ENCODE assay signal across 16 cellular contexts in the genomic region with DNA sequence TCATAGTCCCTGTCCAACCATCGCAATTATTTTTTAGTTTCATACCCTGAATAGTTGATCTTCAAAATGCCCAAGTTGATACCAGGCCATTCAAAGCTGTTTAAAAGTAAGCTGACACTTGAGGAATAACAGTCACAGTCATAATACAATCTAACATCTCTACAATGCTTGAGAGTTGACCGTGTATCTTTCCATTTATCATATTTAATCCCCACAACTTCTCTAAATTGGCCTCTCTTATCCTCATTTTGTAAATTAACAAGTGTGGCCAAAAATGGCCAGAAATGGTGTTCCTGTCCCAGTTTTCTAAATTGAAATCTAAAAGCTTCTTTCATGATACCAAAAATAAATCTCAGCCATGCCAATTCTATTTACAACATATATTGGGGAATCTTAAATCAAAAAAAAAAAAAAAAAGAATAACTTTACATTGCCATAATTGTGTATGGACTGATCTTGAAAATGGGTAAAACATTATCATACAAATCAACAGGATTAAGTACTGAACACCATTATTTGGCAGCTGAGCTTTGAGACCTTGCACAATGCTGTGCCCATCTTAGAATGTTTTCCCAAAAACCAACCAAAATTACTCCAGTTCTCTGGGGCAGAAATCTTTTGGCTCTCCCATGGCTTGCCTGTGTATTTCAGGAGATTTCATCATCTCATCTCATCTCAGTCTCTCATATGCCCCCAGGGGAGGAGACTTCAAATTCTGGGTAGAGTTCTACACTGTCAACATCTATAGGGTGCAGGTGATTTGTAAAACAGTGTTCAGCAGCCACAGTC.
DNase-seq lines count a peak whose midpoint lies in the region; ATAC-seq and TF ChIP-seq lines count a peak whose summit lies in the region.
"Had no signal": no experiment of that assay in that cellular context is flagged by ENCODE, and none has a peak within 500 bp of the region (broad histone marks: within the 10 kb centered on the region; RNA-seq: fewer than 3 reads in every experiment).

No MANE protein-coding gene starts in this region.

- no peak overlapping the region for H3K9ac ChIP-seq in HCT116 (ENCODE audit: low read length)

- no peak overlapping the region for H3K4me2 ChIP-seq in HCT116 (ENCODE audit: low read length)

- ATAC-seq in HCT116: no peak
- ATAC-seq in activated T-helper 17 cell treated with anti-CD3 and anti-CD28 coated beads, Interleukin-2, amount 50 U/mL, for 72 hours (replicated peaks): no peak
- ATAC-seq: foreskin keratinocyte, upper lobe of right lung had no signal

- H3K4me3 Mint-ChIP-seq in activated T-helper 17 cell treated with anti-CD3 and anti-CD28 coated beads, Interleukin-2, amount 50 U/mL, for 72 hours: no peak overlapping the region
- H3K4me3 Mint-ChIP-seq: dendritic cell treated with granulocyte-macrophage colony-stimulating factor and Interleukin-4, amounts not matched to agents 40 ng/mL and 50 ng/mL, for 4 days; IgD-negative memory B cell; neural crest cell had no signal

- POLR2A ChIA-PET in HCT116 (lab: Charles Lee): no interaction called here

- no TSS peak for BruUV-seq in HCT116 (replicated peaks; lab: Mats Ljungman, UMichigan)

- DNase-seq in NCI-H2107 treated with DMSO at 0.1 percent for 48 hours (lab: John Stamatoyannopoulos, UW; ENCODE audit: unreplicated experiment) (peak; percentile 19), NCI-H2107 (lab: John Stamatoyannopoulos, UW) (no peak), HCT116 (ENCODE audit: low read depth, low spot score) (no peak), myocyte (ENCODE audit: low read depth) (peak; percentile 22), foreskin melanocyte (no peak), HuH-7 (ENCODE audit: low spot score) (no peak)
- no peak for DNase-seq in effector CD4-positive, alpha-beta T cell
- DNase-seq: activated CD4-positive, alpha-beta T cell treated with anti-CD3 and anti-CD28 coated beads, Interleukin-2, amount 50 U/mL, for 1 hour; NCI-H1694 treated with DMSO at 0.1 percent for 48 hours; upper lobe of right lung had no signal

- no peaks in the 10 kb centered on the region for H3K79me2 ChIP-seq in HCT116 (ENCODE audit: insufficient read depth, low read length)

- peaks cover 0 to 3% of the 10 kb centered on the region in 2 experiments; a peak in 1 of 4 replicates for H3K4me1 ChIP-seq in HCT116 (ENCODE audit: control insufficient read depth in 1 of 2, insufficient read depth in 2 of 2, low read length in 2 of 2)
- H3K4me1 ChIP-seq: Caco-2, foreskin keratinocyte, upper lobe of right lung had no signal

- no peak overlapping the region for H2AFZ ChIP-seq in HCT116 (ENCODE audit: low read depth, low read length, poor library complexity, severe bottlenecking)

- no peak overlapping the region for H3K27ac ChIP-seq in HCT116 (ENCODE audit: low read depth, low read length)
- H3K27ac ChIP-seq: foreskin keratinocyte, upper lobe of right lung had no signal

- no peaks in the 10 kb centered on the region for H3K36me3 Mint-ChIP-seq in activated T-helper 17 cell treated with anti-CD3 and anti-CD28 coated beads, Interleukin-2, amount 50 U/mL, for 72 hours (ENCODE audit: low read depth)
- H3K36me3 Mint-ChIP-seq: IgD-negative memory B cell had no signal

- no peaks in the 10 kb centered on the region for H3K9me2 ChIP-seq in HCT116 (ENCODE audit: insufficient read depth)

- no peaks in the 10 kb centered on the region for H3K36me3 ChIP-seq in HCT116 (ENCODE audit: control insufficient read depth in 1 of 2, insufficient read depth in 2 of 2, low read length in 2 of 2)
- H3K36me3 ChIP-seq: upper lobe of right lung had no signal

- TF ChIP-seq RAD21 in HCT116 (IDR thresholded peaks at IDR 0.05; ENCODE audit: low read depth): no peak

- no peaks in the 10 kb centered on the region for H3K9me3 Mint-ChIP-seq in activated T-helper 17 cell treated with anti-CD3 and anti-CD28 coated beads, Interleukin-2, amount 50 U/mL, for 72 hours
- H3K9me3 Mint-ChIP-seq: dendritic cell treated with granulocyte-macrophage colony-stimulating factor and Interleukin-4, amounts not matched to agents 40 ng/mL and 50 ng/mL, for 4 days; IgD-negative memory B cell had no signal

- TF ChIP-seq POLR2A in HCT116 (IDR thresholded peaks at IDR 0.05; ENCODE audit: borderline replicate concordance, extremely low read depth, insufficient read depth, insufficient read length): no peak

- no peak overlapping the region for H3K4me3 ChIP-seq in HCT116 (replicated peaks in 1 of 2; ENCODE audit: low read depth in 1 of 2, low read length in 2 of 2)
- H3K4me3 ChIP-seq: upper lobe of right lung had no signal

- RAD21 ChIA-PET in HCT116 (lab: Charles Lee; ENCODE audit: low non-redundant PET in 1 of 2, low total read pairs in 2 of 2, uncharacterized antibody in 2 of 2, unreplicated experiment in 2 of 2): no interaction called here

- no peak for TF ChIP-seq CTCF in HCT116 (IDR thresholded peaks at IDR 0.05 in 2 of 3, conservative IDR thresholded peaks at IDR 0.05 in 1 of 3; ENCODE audit: borderline replicate concordance in 1 of 3, insufficient read depth in 1 of 3, low read depth in 2 of 3, low read length in 2 of 3)

- CTCF ChIA-PET in HCT116 (lab: Charles Lee): no interaction called here

- H3K27me3 ChIP-seq in HCT116 (ENCODE audit: insufficient read depth, low read length): no peaks in the 10 kb centered on the region
- H3K27me3 ChIP-seq: foreskin keratinocyte, upper lobe of right lung had no signal

- peak overlapping the region; percentile 46 for H3K27ac Mint-ChIP-seq in activated T-helper 17 cell treated with anti-CD3 and anti-CD28 coated beads, Interleukin-2, amount 50 U/mL, for 72 hours
- H3K27ac Mint-ChIP-seq: dendritic cell treated with granulocyte-macrophage colony-stimulating factor and Interleukin-4, amounts not matched to agents 40 ng/mL and 50 ng/mL, for 4 days; IgD-negative memory B cell had no signal

- no peaks in the 10 kb centered on the region for H3K27me3 Mint-ChIP-seq in activated T-helper 17 cell treated with anti-CD3 and anti-CD28 coated beads, Interleukin-2, amount 50 U/mL, for 72 hours
- H3K27me3 Mint-ChIP-seq: dendritic cell treated with granulocyte-macrophage colony-stimulating factor and Interleukin-4, amounts not matched to agents 40 ng/mL and 50 ng/mL, for 4 days; IgD-negative memory B cell had no signal

- H3K4me1 Mint-ChIP-seq in activated T-helper 17 cell treated with anti-CD3 and anti-CD28 coated beads, Interleukin-2, amount 50 U/mL, for 72 hours: peaks cover 16% of the 10 kb centered on the region

- H4K20me1 ChIP-seq in HCT116 (ENCODE audit: insufficient read depth): no peaks in the 10 kb centered on the region

- intact Hi-C loops in HCT116 (cut with micrococcal nuclease): no loop called here

- no peaks in the 10 kb centered on the region for H3K9me3 ChIP-seq in HCT116 (ENCODE audit: control insufficient read depth in 1 of 2, insufficient read depth in 1 of 2, low read depth in 1 of 2, low read length in 2 of 2)
- H3K9me3 ChIP-seq: upper lobe of right lung had no signal

TF ChIP-seq in HCT116, 20 proteins besides CTCF, POLR2A, EP300 and RAD21:
- TF ChIP-seq EZH2phosphoT487 (IDR thresholded peaks at IDR 0.05; ENCODE audit: borderline replicate concordance) (no peak), CEBPB (IDR thresholded peaks at IDR 0.05; ENCODE audit: low read depth) (peak; percentile 64)

Comparison
In these comparisons a context has a peak if more than half of its experiments do, and no peak if none do; other contexts are left out.
1. DNase-seq: peak in NCI-H2107 treated with DMSO at 0.1 percent for 48 hours (single experiment) and myocyte (single experiment); none in NCI-H2107 (single experiment), HCT116 (single experiment), effector CD4-positive, alpha-beta T cell (single experiment), foreskin melanocyte (single experiment) and HuH-7 (single experiment).